Comparison of ENCODE assay signal across 13 cellular contexts in the genomic region with DNA sequence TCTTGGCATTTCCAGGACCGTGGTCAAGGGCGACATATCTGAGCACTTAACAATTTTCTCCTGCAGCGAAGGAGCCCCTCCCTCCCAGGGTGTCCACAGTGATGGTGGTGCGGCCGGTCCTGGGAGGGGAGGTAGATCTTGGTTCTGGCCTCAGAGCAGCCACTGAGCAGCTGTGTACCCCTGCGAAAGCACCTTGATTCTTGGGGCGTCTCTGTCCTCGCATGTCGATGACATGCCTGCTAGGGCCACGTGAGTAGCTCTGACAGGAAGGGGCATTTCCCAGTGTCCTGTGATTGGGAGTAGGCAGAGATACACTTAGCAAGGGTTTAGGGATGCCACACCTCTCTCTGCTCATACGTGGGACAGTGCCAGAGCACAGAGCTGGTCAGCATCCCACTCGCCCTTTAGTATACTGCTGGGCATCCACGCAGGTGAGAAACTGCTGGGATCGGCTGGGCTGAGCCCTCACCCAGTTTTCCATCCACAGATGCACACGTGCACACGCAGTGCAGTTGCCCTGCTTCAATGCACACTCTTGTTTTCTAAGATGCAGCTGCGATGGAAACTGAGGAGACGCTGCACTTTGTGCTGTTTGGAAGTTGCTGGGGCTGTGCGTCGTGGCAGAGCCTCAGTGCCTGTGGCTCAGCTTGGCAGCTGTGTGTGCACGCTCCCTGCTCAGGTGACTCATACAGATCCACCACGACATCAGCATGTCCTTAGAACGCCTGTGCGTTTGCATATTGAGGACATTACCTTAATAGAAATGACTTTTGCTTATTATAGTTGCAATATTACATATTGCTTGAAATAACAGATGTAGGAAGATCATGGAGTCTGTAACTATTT.
"Had no signal": no experiment of that assay in that cellular context is flagged by ENCODE, and none has a peak within 500 bp of the region (broad histone marks: within the 10 kb centered on the region; RNA-seq: fewer than 3 reads in every experiment).

No MANE protein-coding gene starts in this region.

- H3K27ac Mint-ChIP-seq: activated naive CD4-positive, alpha-beta T cell treated with anti-CD3 and anti-CD28 coated beads, Interleukin-2, amount 50 U/mL, for 24 hours; activated T-helper 2 cell treated with anti-CD3 and anti-CD28 coated beads, Interferon-gamma antibody, Interleukin-2, Interleukin-4, amounts not matched to agents 10 μg/mL and 5 μg/mL and 100 μg/mL, durations not matched to agents 14 hours and 24 hours and 36 hours; dendritic cell treated with granulocyte-macrophage colony-stimulating factor and Interleukin-4, amounts not matched to agents 40 ng/mL and 50 ng/mL, for 4 days; natural killer cell; T-helper 2 cell treated with Interferon-gamma antibody and Interleukin-4, amounts not matched to agents 5 μg/mL and 100 μg/mL, for 36 hours had no signal

- H3K27ac ChIP-seq: brain microvascular endothelial cell, thyroid gland had no signal

- H3K9me3 Mint-ChIP-seq: activated naive CD4-positive, alpha-beta T cell treated with anti-CD3 and anti-CD28 coated beads, Interleukin-2, amount 50 U/mL, for 24 hours; activated T-helper 2 cell treated with anti-CD3 and anti-CD28 coated beads, Interferon-gamma antibody, Interleukin-2, Interleukin-4, amounts not matched to agents 10 μg/mL and 5 μg/mL and 100 μg/mL, durations not matched to agents 14 hours and 24 hours and 36 hours; dendritic cell treated with granulocyte-macrophage colony-stimulating factor and Interleukin-4, amounts not matched to agents 40 ng/mL and 50 ng/mL, for 4 days; natural killer cell; T-helper 2 cell treated with Interferon-gamma antibody and Interleukin-4, amounts not matched to agents 5 μg/mL and 100 μg/mL, for 36 hours had no signal

- H3K36me3 Mint-ChIP-seq: activated naive CD4-positive, alpha-beta T cell treated with anti-CD3 and anti-CD28 coated beads, Interleukin-2, amount 50 U/mL, for 24 hours; natural killer cell had no signal

- DNase-seq: activated CD4-positive, alpha-beta T cell treated with anti-CD3 and anti-CD28 coated beads, Interleukin-2, amount 50 U/mL, for 48 hours; brain microvascular endothelial cell; cerebellar nuclear complex; left colon; mucosa of descending colon; natural killer cell; stimulated activated CD4-positive, alpha-beta T cell treated with anti-CD3 and anti-CD28 coated beads, Interleukin-2, amount 100 ng/mL, for 48 hours; stimulated activated CD8-positive, alpha-beta memory T cell treated with anti-CD3 and anti-CD28 coated beads, Interleukin-4, amount 100 ng/mL, for 48 hours; thyroid gland had no signal

- H3K4me3 ChIP-seq: mucosa of descending colon, thyroid gland had no signal

- H3K4me3 Mint-ChIP-seq: activated naive CD4-positive, alpha-beta T cell treated with anti-CD3 and anti-CD28 coated beads, Interleukin-2, amount 50 U/mL, for 24 hours; dendritic cell treated with granulocyte-macrophage colony-stimulating factor and Interleukin-4, amounts not matched to agents 40 ng/mL and 50 ng/mL, for 4 days; natural killer cell; T-helper 2 cell treated with Interferon-gamma antibody and Interleukin-4, amounts not matched to agents 5 μg/mL and 100 μg/mL, for 36 hours had no signal

- H3K9me3 ChIP-seq: mucosa of descending colon, thyroid gland had no signal

- H3K4me1 ChIP-seq: thyroid gland had no signal

- H3K27me3 Mint-ChIP-seq: activated naive CD4-positive, alpha-beta T cell treated with anti-CD3 and anti-CD28 coated beads, Interleukin-2, amount 50 U/mL, for 24 hours had no signal

- H3K36me3 ChIP-seq: brain microvascular endothelial cell, thyroid gland had no signal

- ATAC-seq: left colon, mucosa of descending colon, natural killer cell had no signal

- H3K27me3 ChIP-seq: brain microvascular endothelial cell, thyroid gland had no signal
